ENCODE assay signal across 8 cellular contexts in the genomic region with DNA sequence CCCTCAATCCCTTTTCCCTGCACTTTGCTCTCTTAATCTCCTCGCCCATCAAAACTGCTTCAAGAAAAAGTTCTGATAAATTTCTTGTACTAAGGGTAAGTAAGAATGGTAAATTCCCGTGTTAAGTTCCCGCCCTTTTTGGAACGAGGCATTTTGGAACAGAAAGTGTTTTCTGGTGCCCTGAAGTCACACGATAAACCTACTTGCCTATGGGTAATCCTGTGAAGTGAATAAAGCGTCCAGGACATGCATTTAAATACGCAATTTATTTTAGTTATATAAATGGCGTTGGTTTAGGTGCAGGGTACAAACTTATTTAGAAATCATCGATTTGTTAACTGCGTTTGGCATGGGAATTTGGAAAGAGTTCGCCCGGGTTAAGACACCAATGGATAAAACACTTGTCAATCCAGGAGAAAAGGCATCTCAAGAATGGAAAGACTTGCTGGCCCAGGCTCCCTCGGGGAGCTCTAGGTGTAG. TPM values are rescaled to one million over a fixed set of nuclear protein-coding genes. Genes with fewer than 3 reads are reported as not detected.
A peak's percentile ranks its signal among the peaks of the same experiment; 100 is the strongest.
DNase-seq lines count a peak whose midpoint lies in the region; ATAC-seq lines count a peak whose summit lies in the region.

No MANE protein-coding gene starts in this region.

- peak overlapping the region; percentile 94 to 98 (median 96) for H3K27ac Mint-ChIP-seq in CD4-positive, alpha-beta memory T cell

- H3K36me3 ChIP-seq in CD4-positive, alpha-beta memory T cell (ENCODE audit: insufficient read depth, low read length), result no peaks in the 10 kb centered on the region

- intact Hi-C loops in CD4-positive, alpha-beta memory T cell (cut with micrococcal nuclease), result loop anchor here (1.0 to 5.0 kb wide), 11 partner anchors 19 to 1341 kb away; partner anchors contain the start of genes CAND1, MDM1, NUP107 and SLC35E3

- peak in 2 of 5 donors; percentile 31 to 57 for DNase-seq in CD4-positive, alpha-beta memory T cell
- DNase-seq in Kasumi-1 (lab: John Stamatoyannopoulos, UW) (peak; percentile 34 to 68), iPS-NIHi7 (ENCODE audit: extremely low spot score) (peak; percentile 56), substantia nigra (lab: John Stamatoyannopoulos, UW) (no peak), DMS79 (lab: John Stamatoyannopoulos, UW) (no peak), SIG-M5 (lab: John Stamatoyannopoulos, UW) (no peak)

- POLR2A ChIA-PET in CD4-positive, alpha-beta memory T cell (lab: Charles Lee; ENCODE audit: partially characterized antibody), result interaction anchor here (0.9 to 5.3 kb wide), 33 partner anchors 10 to 1342 kb away, joined by 3 to 66 read pairs (median 8); partner anchors contain the start of genes IFNG-AS1, MDM1, MDM2 and NUP107

- peak overlapping the region; percentile 74 for H3K27ac ChIP-seq in CD4-positive, alpha-beta memory T cell (ENCODE audit: low read depth, low read length)
- H3K27ac ChIP-seq in angular gyrus (ENCODE audit: low read depth, low read length) (peak overlapping the region; percentile 85), substantia nigra (ENCODE audit: low read depth, low read length, poor library complexity, severe bottlenecking) (peak overlapping the region; percentile 88)

- H3K27me3 ChIP-seq in CD4-positive, alpha-beta memory T cell (ENCODE audit: insufficient read depth, low read length), result no peaks in the 10 kb centered on the region

- no peak for ATAC-seq in GM21737 (IDR thresholded peaks at IDR 0.05; ENCODE audit: unreplicated experiment)

- no peaks in the 10 kb centered on the region for H3K27me3 Mint-ChIP-seq in CD4-positive, alpha-beta memory T cell

- peaks cover 34% of the 10 kb centered on the region for H3K4me1 ChIP-seq in CD4-positive, alpha-beta memory T cell (ENCODE audit: insufficient read depth, low read length)

- H3K9me3 Mint-ChIP-seq in CD4-positive, alpha-beta memory T cell, result no peaks in the 10 kb centered on the region

- CTCF ChIA-PET in CD4-positive, alpha-beta memory T cell (lab: Charles Lee; ENCODE audit: partially characterized antibody), result interaction anchor here (1.0 to 5.9 kb wide), 4 partner anchors 13 to 252 kb away, joined by 4 to 46 read pairs (median 5); no protein-coding TSS in a partner anchor

- peak overlapping the region; percentile 78 to 88 for H3K4me3 ChIP-seq in CD4-positive, alpha-beta memory T cell (ENCODE audit: low read length in 2 of 2)

- H3K9me3 ChIP-seq in CD4-positive, alpha-beta memory T cell (ENCODE audit: control insufficient read depth in 1 of 2, low read length in 2 of 2), result no peaks in the 10 kb centered on the region

- peaks cover 10 to 40% of the 10 kb centered on the region in 2 donors for H3K36me3 Mint-ChIP-seq in CD4-positive, alpha-beta memory T cell

- H3K4me3 Mint-ChIP-seq in CD4-positive, alpha-beta memory T cell, result peak overlapping the region; percentile 90 to 96 (median 92)

- peaks cover 22 to 44% (median 33%) of the 10 kb centered on the region in 4 donors for H3K4me1 Mint-ChIP-seq in CD4-positive, alpha-beta memory T cell

RNA-seq across cellular contexts. Expression of gene RAP1B, which starts 0.7 kb away (rescaled TPM):
- 100 to 1,000 TPM; 193 to 195 TPM for total RNA-seq in CD4-positive, alpha-beta memory T cell
- polyA plus RNA-seq in CD4-positive, alpha-beta memory T cell, result 100 to 1,000 TPM; 433 to 542 TPM

Comparison
In these comparisons a context has a peak if more than half of its experiments do, and no peak if none do; other contexts are left out.
1. DNase-seq: peak in Kasumi-1 (2 of 2) and iPS-NIHi7 (single experiment); none in substantia nigra (0 of 49), DMS79 (single experiment) and SIG-M5 (single experiment).
2. Peak in every context shown above with its lines, with median percentiles within 50 percentile points of each other: H3K27ac ChIP-seq.